ENCODE assay signal across 13 cellular contexts in the genomic region with DNA sequence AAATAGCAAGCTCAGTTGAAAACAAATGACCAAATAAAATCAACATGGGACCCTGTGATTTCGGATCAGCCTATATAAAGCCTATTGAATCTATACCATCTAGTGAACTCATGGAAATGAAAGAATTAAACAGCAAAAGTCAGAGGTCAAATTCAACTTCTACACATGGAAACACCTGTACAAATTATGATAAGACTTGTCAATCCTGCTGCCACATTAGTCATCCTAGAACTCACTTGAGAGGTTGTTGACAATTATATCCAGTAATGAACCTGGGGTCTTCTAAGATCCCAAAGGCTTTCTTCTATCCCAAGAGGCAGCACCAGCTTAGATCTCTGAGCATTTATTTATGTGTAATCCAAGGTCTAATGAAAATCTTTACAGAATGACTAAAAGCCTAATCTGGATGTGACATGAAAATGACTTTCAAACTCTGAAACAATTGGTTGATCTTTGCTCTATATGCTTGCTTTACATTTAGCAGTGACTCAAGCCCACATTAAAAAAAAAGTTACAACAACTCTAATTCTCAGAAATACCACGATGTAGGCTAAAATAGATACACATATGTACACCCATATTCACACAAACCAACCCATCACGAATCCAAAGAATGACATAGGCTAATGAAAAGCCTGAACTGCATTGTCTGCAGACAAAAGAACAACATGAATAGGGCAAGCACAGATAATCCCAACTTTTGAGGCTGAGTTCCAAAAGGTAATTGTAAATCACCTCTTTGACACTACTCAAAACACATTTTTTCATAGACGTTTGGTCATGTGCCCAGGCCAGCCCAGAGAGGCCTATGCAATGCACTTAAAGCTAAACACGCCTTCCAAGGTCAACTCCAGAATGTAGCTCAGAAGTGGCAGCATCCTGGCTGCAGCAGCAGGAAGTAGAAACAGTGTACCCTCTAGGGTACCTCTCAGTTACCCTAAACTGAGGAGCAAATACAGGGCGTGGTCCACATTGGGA. TPM values are rescaled to one million over a fixed set of nuclear protein-coding genes. Genes with fewer than 3 reads are reported as not detected.
DNase-seq lines count a peak whose midpoint lies in the region; ATAC-seq, FAIRE-seq and TF ChIP-seq lines count a peak whose summit lies in the region.
"Had no signal": no experiment of that assay in that cellular context is flagged by ENCODE, and none has a peak within 500 bp of the region (broad histone marks: within the 10 kb centered on the region; RNA-seq: fewer than 3 reads in every experiment).

No MANE protein-coding gene starts in this region.

- no peaks in the 10 kb centered on the region for H3K27me3 ChIP-seq in left lung
- H3K27me3 ChIP-seq in colonic mucosa: no peaks in the 10 kb centered on the region

- DNase-seq in DMS53 (lab: John Stamatoyannopoulos, UW) (peak; percentile 63), DMS53 treated with DMSO at 0.1 percent for 48 hours (lab: John Stamatoyannopoulos, UW; ENCODE audit: unreplicated experiment) (no peak), H54 (ENCODE audit: insufficient read length, low spot score) (no peak), WTC11 (ENCODE audit: low spot score) (no peak), left lung (peak in 1 of 2 donors; percentile 62), SHP77 (lab: John Stamatoyannopoulos, UW) (no peak), colonic mucosa (no peak)
- DNase-seq: naive thymus-derived CD4-positive, alpha-beta T cell; NCI-H446 treated with DMSO at 0.1 percent for 48 hours had no signal

- CTCF ChIA-PET in WTC11 (lab: Charles Lee): no interaction called here

- H3K27ac ChIP-seq in left lung (peak overlapping the region; percentile 14 to 16), colonic mucosa (no peak overlapping the region)
- H3K27ac ChIP-seq: 22Rv1 had no signal

- H3K4me3 ChIP-seq in left lung: no peak overlapping the region
- no peak overlapping the region for H3K4me3 ChIP-seq in colonic mucosa
- H3K4me3 ChIP-seq: skin epidermis had no signal

- ATAC-seq in WTC11: peak; percentile 42
- peak; percentile 83 for ATAC-seq in left lung
- ATAC-seq in GM19397 (IDR thresholded peaks at IDR 0.05; ENCODE audit: unreplicated experiment): no peak
- ATAC-seq: naive thymus-derived CD4-positive, alpha-beta T cell had no signal

- H3K27me3 Mint-ChIP-seq in WTC11 (ENCODE audit: low read depth): no peaks in the 10 kb centered on the region
- H3K27me3 Mint-ChIP-seq: naive thymus-derived CD4-positive, alpha-beta T cell had no signal

- H3K9me3 ChIP-seq in left lung (no peaks in the 10 kb centered on the region), colonic mucosa (no peaks in the 10 kb centered on the region)

- peak; percentile 84 for FAIRE-seq in H54 (lab: Jason Lieb, UNC)
- FAIRE-seq: D721Med had no signal

- no peaks in the 10 kb centered on the region for H3K36me3 ChIP-seq in left lung
- no peaks in the 10 kb centered on the region for H3K36me3 ChIP-seq in colonic mucosa

- no peak overlapping the region for H3K9ac ChIP-seq in colonic mucosa (ENCODE audit: low read depth in 2 of 2, low read length in 2 of 2)

- H3K9me3 Mint-ChIP-seq in WTC11: no peaks in the 10 kb centered on the region
- H3K9me3 Mint-ChIP-seq: naive thymus-derived CD4-positive, alpha-beta T cell had no signal

- no peak for TF ChIP-seq POLR2A in H54 (IDR thresholded peaks at IDR 0.05; ENCODE audit: low read depth, low read length)

- H3K4me3 Mint-ChIP-seq in WTC11: no peak overlapping the region

- POLR2A ChIA-PET in WTC11 (lab: Charles Lee): no interaction called here

- no peaks in the 10 kb centered on the region for H3K36me3 Mint-ChIP-seq in WTC11

- peaks cover 46% of the 10 kb centered on the region for H3K4me1 Mint-ChIP-seq in WTC11

- H3K4me1 ChIP-seq in left lung (peaks cover 6 to 7% of the 10 kb centered on the region in 2 donors), colonic mucosa (no peaks in the 10 kb centered on the region)

- intact Hi-C loops in left lung (cut with DNase I): no loop called here
- intact Hi-C loops in colonic mucosa (cut with DNase I): no loop called here

- TF ChIP-seq CTCF in WTC11 (IDR thresholded peaks at IDR 0.05) (no peak), left lung (IDR thresholded peaks at IDR 0.05) (no peak), colonic mucosa (IDR thresholded peaks at IDR 0.05) (no peak)

- H3K27ac Mint-ChIP-seq in WTC11: no peak overlapping the region; the same call in 1 of the 2 replicates

TF ChIP-seq in WTC11, 78 proteins besides CTCF, POLR2A, EP300 and RAD21 (continues in another document):
- TF ChIP-seq, protein P1, sequence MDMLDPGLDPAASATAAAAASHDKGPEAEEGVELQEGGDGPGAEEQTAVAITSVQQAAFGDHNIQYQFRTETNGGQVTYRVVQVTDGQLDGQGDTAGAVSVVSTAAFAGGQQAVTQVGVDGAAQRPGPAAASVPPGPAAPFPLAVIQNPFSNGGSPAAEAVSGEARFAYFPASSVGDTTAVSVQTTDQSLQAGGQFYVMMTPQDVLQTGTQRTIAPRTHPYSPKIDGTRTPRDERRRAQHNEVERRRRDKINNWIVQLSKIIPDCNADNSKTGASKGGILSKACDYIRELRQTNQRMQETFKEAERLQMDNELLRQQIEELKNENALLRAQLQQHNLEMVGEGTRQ (CRISPR knock-in tag; IDR thresholded peaks at IDR 0.05): no peak
- TF ChIP-seq, protein P2, sequence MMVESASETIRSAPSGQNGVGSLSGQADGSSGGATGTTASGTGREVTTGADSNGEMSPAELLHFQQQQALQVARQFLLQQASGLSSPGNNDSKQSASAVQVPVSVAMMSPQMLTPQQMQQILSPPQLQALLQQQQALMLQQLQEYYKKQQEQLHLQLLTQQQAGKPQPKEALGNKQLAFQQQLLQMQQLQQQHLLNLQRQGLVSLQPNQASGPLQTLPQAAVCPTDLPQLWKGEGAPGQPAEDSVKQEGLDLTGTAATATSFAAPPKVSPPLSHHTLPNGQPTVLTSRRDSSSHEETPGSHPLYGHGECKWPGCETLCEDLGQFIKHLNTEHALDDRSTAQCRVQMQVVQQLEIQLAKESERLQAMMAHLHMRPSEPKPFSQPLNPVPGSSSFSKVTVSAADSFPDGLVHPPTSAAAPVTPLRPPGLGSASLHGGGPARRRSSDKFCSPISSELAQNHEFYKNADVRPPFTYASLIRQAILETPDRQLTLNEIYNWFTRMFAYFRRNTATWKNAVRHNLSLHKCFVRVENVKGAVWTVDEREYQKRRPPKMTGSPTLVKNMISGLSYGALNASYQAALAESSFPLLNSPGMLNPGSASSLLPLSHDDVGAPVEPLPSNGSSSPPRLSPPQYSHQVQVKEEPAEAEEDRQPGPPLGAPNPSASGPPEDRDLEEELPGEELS (CRISPR knock-in tag; IDR thresholded peaks at IDR 0.05): no peak
- TF ChIP-seq, protein P3, sequence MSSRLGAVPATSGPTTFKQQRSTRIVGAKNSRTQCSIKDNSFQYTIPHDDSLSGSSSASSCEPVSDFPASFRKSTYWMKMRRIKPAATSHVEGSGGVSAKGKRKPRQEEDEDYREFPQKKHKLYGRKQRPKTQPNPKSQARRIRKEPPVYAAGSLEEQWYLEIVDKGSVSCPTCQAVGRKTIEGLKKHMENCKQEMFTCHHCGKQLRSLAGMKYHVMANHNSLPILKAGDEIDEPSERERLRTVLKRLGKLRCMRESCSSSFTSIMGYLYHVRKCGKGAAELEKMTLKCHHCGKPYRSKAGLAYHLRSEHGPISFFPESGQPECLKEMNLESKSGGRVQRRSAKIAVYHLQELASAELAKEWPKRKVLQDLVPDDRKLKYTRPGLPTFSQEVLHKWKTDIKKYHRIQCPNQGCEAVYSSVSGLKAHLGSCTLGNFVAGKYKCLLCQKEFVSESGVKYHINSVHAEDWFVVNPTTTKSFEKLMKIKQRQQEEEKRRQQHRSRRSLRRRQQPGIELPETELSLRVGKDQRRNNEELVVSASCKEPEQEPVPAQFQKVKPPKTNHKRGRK (CRISPR knock-in tag; IDR thresholded peaks at IDR 0.05; ENCODE audit: borderline replicate concordance): no peak
- no peak for TF ChIP-seq RELA (CRISPR knock-in tag; IDR thresholded peaks at IDR 0.05; ENCODE audit: borderline replicate concordance)
- TF ChIP-seq, protein P4, sequence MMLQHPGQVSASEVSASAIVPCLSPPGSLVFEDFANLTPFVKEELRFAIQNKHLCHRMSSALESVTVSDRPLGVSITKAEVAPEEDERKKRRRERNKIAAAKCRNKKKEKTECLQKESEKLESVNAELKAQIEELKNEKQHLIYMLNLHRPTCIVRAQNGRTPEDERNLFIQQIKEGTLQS (CRISPR knock-in tag; conservative IDR thresholded peaks at IDR 0.05): no peak
- TF ChIP-seq FOXP1 (CRISPR knock-in tag; IDR thresholded peaks at IDR 0.05; ENCODE audit: borderline replicate concordance): no peak
- TF ChIP-seq ATF1 (CRISPR knock-in tag; IDR thresholded peaks at IDR 0.05): no peak
- TF ChIP-seq, protein P5, sequence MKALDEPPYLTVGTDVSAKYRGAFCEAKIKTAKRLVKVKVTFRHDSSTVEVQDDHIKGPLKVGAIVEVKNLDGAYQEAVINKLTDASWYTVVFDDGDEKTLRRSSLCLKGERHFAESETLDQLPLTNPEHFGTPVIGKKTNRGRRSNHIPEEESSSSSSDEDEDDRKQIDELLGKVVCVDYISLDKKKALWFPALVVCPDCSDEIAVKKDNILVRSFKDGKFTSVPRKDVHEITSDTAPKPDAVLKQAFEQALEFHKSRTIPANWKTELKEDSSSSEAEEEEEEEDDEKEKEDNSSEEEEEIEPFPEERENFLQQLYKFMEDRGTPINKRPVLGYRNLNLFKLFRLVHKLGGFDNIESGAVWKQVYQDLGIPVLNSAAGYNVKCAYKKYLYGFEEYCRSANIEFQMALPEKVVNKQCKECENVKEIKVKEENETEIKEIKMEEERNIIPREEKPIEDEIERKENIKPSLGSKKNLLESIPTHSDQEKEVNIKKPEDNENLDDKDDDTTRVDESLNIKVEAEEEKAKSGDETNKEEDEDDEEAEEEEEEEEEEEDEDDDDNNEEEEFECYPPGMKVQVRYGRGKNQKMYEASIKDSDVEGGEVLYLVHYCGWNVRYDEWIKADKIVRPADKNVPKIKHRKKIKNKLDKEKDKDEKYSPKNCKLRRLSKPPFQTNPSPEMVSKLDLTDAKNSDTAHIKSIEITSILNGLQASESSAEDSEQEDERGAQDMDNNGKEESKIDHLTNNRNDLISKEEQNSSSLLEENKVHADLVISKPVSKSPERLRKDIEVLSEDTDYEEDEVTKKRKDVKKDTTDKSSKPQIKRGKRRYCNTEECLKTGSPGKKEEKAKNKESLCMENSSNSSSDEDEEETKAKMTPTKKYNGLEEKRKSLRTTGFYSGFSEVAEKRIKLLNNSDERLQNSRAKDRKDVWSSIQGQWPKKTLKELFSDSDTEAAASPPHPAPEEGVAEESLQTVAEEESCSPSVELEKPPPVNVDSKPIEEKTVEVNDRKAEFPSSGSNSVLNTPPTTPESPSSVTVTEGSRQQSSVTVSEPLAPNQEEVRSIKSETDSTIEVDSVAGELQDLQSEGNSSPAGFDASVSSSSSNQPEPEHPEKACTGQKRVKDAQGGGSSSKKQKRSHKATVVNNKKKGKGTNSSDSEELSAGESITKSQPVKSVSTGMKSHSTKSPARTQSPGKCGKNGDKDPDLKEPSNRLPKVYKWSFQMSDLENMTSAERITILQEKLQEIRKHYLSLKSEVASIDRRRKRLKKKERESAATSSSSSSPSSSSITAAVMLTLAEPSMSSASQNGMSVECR (CRISPR knock-in tag; IDR thresholded peaks at IDR 0.05; ENCODE audit: borderline replicate concordance): no peak
- TF ChIP-seq RORB (CRISPR knock-in tag; IDR thresholded peaks at IDR 0.05): no peak

RNA-seq across cellular contexts. Expression of a gene that starts 59.0 kb away (rescaled TPM):
- total RNA-seq in WTC11 (2021) (16.0 to 20.2 TPM (median 17.1 TPM) in 3 replicates), left lung (10 to 100 TPM; 21.4 to 30.5 TPM), colonic mucosa (10 to 100 TPM in 1 of 2 donors, 1 to 10 TPM in 1; 9.0 to 14.8 TPM)
